In genomic region chr20:17536944-17537444, GRCh38 we compare ENCODE assay signal across 1 cellular context.
TF ChIP-seq lines count a peak whose summit lies in the region.

No MANE protein-coding gene starts in this region.

TF ChIP-seq in HepG2, 621 proteins besides CTCF, POLR2A, EP300 and RAD21 (continued from another document and continues in another):
- TF ChIP-seq ATRX (CRISPR knock-in tag; IDR thresholded peaks at IDR 0.05; ENCODE audit: borderline replicate concordance) = no peak
- no peak for TF ChIP-seq ZNF775 (CRISPR knock-in tag; IDR thresholded peaks at IDR 0.05; ENCODE audit: borderline replicate concordance)
- TF ChIP-seq ZNF3 (CRISPR knock-in tag; IDR thresholded peaks at IDR 0.05) = no peak
- no peak for TF ChIP-seq HMGA1 (CRISPR knock-in tag; conservative IDR thresholded peaks at IDR 0.05)
- TF ChIP-seq AFF4 (CRISPR knock-in tag; IDR thresholded peaks at IDR 0.05) = no peak
- TF ChIP-seq RARA (CRISPR knock-in tag; IDR thresholded peaks at IDR 0.05) = peak; percentile 31; the same call in 1 of the 2 replicates
- TF ChIP-seq, protein P1, sequence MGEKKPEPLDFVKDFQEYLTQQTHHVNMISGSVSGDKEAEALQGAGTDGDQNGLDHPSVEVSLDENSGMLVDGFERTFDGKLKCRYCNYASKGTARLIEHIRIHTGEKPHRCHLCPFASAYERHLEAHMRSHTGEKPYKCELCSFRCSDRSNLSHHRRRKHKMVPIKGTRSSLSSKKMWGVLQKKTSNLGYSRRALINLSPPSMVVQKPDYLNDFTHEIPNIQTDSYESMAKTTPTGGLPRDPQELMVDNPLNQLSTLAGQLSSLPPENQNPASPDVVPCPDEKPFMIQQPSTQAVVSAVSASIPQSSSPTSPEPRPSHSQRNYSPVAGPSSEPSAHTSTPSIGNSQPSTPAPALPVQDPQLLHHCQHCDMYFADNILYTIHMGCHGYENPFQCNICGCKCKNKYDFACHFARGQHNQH (CRISPR knock-in tag; IDR thresholded peaks at IDR 0.05) = peak; percentile 76
- no peak for TF ChIP-seq THAP9 (CRISPR knock-in tag; IDR thresholded peaks at IDR 0.05; ENCODE audit: borderline replicate concordance)
- no peak for TF ChIP-seq PLRG1 (conservative IDR thresholded peaks at IDR 0.05)
- TF ChIP-seq KDM6A (CRISPR knock-in tag; IDR thresholded peaks at IDR 0.05; ENCODE audit: low read depth) = no peak
- TF ChIP-seq RFX5 (IDR thresholded peaks at IDR 0.05; ENCODE audit: low read depth, low read length) = no peak
- no peak for TF ChIP-seq ZNF749 (CRISPR knock-in tag; IDR thresholded peaks at IDR 0.05; ENCODE audit: borderline replicate concordance)
- peak; percentile 86 for TF ChIP-seq KLF6 (CRISPR knock-in tag; IDR thresholded peaks at IDR 0.05)
- TF ChIP-seq SATB2 (CRISPR knock-in tag; IDR thresholded peaks at IDR 0.05) = no peak
- TF ChIP-seq STAT6 (CRISPR knock-in tag; IDR thresholded peaks at IDR 0.05; ENCODE audit: borderline replicate concordance) = no peak
- TF ChIP-seq, protein P2, sequence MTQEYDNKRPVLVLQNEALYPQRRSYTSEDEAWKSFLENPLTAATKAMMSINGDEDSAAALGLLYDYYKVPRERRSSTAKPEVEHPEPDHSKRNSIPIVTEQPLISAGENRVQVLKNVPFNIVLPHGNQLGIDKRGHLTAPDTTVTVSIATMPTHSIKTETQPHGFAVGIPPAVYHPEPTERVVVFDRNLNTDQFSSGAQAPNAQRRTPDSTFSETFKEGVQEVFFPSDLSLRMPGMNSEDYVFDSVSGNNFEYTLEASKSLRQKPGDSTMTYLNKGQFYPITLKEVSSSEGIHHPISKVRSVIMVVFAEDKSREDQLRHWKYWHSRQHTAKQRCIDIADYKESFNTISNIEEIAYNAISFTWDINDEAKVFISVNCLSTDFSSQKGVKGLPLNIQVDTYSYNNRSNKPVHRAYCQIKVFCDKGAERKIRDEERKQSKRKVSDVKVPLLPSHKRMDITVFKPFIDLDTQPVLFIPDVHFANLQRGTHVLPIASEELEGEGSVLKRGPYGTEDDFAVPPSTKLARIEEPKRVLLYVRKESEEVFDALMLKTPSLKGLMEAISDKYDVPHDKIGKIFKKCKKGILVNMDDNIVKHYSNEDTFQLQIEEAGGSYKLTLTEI (CRISPR knock-in tag; conservative IDR thresholded peaks at IDR 0.05) = no peak
- no peak for TF ChIP-seq ARNTL (CRISPR knock-in tag; IDR thresholded peaks at IDR 0.05)
- no peak for TF ChIP-seq RFXAP (CRISPR knock-in tag; IDR thresholded peaks at IDR 0.05; ENCODE audit: borderline replicate concordance)
- TF ChIP-seq FOXA3 (CRISPR knock-in tag; IDR thresholded peaks at IDR 0.05) = peak; percentile 51; the same call in 1 of the 2 replicates
- peak; percentile 100 for TF ChIP-seq SMC3 (IDR thresholded peaks at IDR 0.05; ENCODE audit: low read length)
- peak; percentile 97 for TF ChIP-seq JARID2 (CRISPR knock-in tag; IDR thresholded peaks at IDR 0.05; ENCODE audit: insufficient replicate concordance)
- TF ChIP-seq RNF2 (conservative IDR thresholded peaks at IDR 0.05; ENCODE audit: low read depth) = peak; percentile 69; the same call in 1 of the 2 replicates
- no peak for TF ChIP-seq ZNF747 (CRISPR knock-in tag; IDR thresholded peaks at IDR 0.05; ENCODE audit: borderline replicate concordance)
- no peak for TF ChIP-seq MTA3 (CRISPR knock-in tag; IDR thresholded peaks at IDR 0.05)
- TF ChIP-seq, protein P3, sequence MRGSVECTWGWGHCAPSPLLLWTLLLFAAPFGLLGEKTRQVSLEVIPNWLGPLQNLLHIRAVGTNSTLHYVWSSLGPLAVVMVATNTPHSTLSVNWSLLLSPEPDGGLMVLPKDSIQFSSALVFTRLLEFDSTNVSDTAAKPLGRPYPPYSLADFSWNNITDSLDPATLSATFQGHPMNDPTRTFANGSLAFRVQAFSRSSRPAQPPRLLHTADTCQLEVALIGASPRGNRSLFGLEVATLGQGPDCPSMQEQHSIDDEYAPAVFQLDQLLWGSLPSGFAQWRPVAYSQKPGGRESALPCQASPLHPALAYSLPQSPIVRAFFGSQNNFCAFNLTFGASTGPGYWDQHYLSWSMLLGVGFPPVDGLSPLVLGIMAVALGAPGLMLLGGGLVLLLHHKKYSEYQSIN (CRISPR knock-in tag; IDR thresholded peaks at IDR 0.05; ENCODE audit: borderline replicate concordance) = no peak
- TF ChIP-seq ZNF317 (CRISPR knock-in tag; IDR thresholded peaks at IDR 0.05) = no peak
- no peak for TF ChIP-seq ZNF816 (CRISPR knock-in tag; IDR thresholded peaks at IDR 0.05; ENCODE audit: borderline replicate concordance)
- no peak for TF ChIP-seq NR2F2 (IDR thresholded peaks at IDR 0.05; ENCODE audit: borderline replicate concordance, low read depth)
- peak; percentile 82 for TF ChIP-seq SAP130 (CRISPR knock-in tag; IDR thresholded peaks at IDR 0.05; ENCODE audit: low read depth)
- no peak for TF ChIP-seq PAX8 (CRISPR knock-in tag; IDR thresholded peaks at IDR 0.05; ENCODE audit: borderline replicate concordance)
- no peak for TF ChIP-seq DNMT1 (CRISPR knock-in tag; IDR thresholded peaks at IDR 0.05)
- TF ChIP-seq, protein P4, sequence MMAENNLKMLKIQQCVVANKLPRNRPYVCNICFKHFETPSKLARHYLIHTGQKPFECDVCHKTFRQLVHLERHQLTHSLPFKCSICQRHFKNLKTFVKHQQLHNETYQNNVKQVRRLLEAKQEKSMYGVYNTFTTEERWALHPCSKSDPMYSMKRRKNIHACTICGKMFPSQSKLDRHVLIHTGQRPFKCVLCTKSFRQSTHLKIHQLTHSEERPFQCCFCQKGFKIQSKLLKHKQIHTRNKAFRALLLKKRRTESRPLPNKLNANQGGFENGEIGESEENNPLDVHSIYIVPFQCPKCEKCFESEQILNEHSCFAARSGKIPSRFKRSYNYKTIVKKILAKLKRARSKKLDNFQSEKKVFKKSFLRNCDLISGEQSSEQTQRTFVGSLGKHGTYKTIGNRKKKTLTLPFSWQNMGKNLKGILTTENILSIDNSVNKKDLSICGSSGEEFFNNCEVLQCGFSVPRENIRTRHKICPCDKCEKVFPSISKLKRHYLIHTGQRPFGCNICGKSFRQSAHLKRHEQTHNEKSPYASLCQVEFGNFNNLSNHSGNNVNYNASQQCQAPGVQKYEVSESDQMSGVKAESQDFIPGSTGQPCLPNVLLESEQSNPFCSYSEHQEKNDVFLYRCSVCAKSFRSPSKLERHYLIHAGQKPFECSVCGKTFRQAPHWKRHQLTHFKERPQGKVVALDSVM (CRISPR knock-in tag; IDR thresholded peaks at IDR 0.05) = no peak
- no peak for TF ChIP-seq ZNF256 (CRISPR knock-in tag; conservative IDR thresholded peaks at IDR 0.05)
- TF ChIP-seq HDAC6 (IDR thresholded peaks at IDR 0.05; ENCODE audit: low read depth, low read length) = no peak
- TF ChIP-seq ZNF781 (CRISPR knock-in tag; IDR thresholded peaks at IDR 0.05; ENCODE audit: borderline replicate concordance, not compliant biosample characterization) = peak; percentile 56
- TF ChIP-seq FOXK1 (CRISPR knock-in tag; IDR thresholded peaks at IDR 0.05; ENCODE audit: borderline replicate concordance, low read depth) = peak; percentile 51; the same call in 1 of the 2 replicates
- no peak for TF ChIP-seq ZFP36L2 (CRISPR knock-in tag; IDR thresholded peaks at IDR 0.05)
- TF ChIP-seq ZNF616 (CRISPR knock-in tag; IDR thresholded peaks at IDR 0.05; ENCODE audit: low read depth) = no peak
- TF ChIP-seq ONECUT2 (CRISPR knock-in tag; IDR thresholded peaks at IDR 0.05) = no peak
- TF ChIP-seq, protein P5, sequence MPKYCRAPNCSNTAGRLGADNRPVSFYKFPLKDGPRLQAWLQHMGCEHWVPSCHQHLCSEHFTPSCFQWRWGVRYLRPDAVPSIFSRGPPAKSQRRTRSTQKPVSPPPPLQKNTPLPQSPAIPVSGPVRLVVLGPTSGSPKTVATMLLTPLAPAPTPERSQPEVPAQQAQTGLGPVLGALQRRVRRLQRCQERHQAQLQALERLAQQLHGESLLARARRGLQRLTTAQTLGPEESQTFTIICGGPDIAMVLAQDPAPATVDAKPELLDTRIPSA (CRISPR knock-in tag; IDR thresholded peaks at IDR 0.05; ENCODE audit: borderline replicate concordance) = no peak
- TF ChIP-seq KDM2A (CRISPR knock-in tag; IDR thresholded peaks at IDR 0.05; ENCODE audit: borderline replicate concordance, low read depth) = peak; percentile 88
- TF ChIP-seq, protein P6, sequence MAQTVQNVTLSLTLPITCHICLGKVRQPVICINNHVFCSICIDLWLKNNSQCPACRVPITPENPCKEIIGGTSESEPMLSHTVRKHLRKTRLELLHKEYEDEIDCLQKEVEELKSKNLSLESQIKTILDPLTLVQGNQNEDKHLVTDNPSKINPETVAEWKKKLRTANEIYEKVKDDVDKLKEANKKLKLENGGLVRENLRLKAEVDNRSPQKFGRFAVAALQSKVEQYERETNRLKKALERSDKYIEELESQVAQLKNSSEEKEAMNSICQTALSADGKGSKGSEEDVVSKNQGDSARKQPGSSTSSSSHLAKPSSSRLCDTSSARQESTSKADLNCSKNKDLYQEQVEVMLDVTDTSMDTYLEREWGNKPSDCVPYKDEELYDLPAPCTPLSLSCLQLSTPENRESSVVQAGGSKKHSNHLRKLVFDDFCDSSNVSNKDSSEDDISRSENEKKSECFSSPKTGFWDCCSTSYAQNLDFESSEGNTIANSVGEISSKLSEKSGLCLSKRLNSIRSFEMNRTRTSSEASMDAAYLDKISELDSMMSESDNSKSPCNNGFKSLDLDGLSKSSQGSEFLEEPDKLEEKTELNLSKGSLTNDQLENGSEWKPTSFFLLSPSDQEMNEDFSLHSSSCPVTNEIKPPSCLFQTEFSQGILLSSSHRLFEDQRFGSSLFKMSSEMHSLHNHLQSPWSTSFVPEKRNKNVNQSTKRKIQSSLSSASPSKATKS (CRISPR knock-in tag; IDR thresholded peaks at IDR 0.05) = no peak
- TF ChIP-seq U2AF2 (IDR thresholded peaks at IDR 0.05; ENCODE audit: low read depth, low read length) = no peak
- no peak; the same call in 1 of the 2 replicates for TF ChIP-seq PITX1 (CRISPR knock-in tag; IDR thresholded peaks at IDR 0.05)
- no peak for TF ChIP-seq ZBTB21 (CRISPR knock-in tag; IDR thresholded peaks at IDR 0.05)
- TF ChIP-seq ZNF274 (CRISPR knock-in tag; IDR thresholded peaks at IDR 0.05) = no peak
- no peak for TF ChIP-seq TRIM24 (CRISPR knock-in tag; IDR thresholded peaks at IDR 0.05)
- TF ChIP-seq MIER2 (CRISPR knock-in tag; IDR thresholded peaks at IDR 0.05) = no peak
- no peak for TF ChIP-seq PAWR (CRISPR knock-in tag; IDR thresholded peaks at IDR 0.05; ENCODE audit: borderline replicate concordance)
- TF ChIP-seq ZNF878 (CRISPR knock-in tag; IDR thresholded peaks at IDR 0.05) = peak; percentile 68
